16 cellular contexts compared by ENCODE assay signal in the genomic region with DNA sequence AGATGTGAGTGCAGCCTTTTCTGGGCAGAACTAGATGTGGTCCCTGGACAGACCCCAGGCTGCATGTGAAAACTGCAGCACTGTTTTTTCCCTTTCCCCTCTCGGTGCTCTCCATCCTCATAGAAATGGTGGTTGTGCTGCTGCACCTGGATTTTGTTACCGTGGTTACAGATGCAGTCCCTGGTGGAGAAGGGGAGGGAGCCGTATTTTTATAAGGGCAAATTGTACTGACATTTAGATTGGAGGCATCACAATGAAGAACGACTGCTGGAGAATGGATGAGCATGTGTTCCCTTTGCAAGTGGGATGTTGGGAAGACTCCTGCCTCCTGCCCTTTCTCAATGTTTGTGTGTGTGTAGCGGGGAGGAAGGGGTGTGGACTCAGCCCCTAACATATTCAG.
DNase-seq lines count a peak whose midpoint lies in the region; ATAC-seq lines count a peak whose summit lies in the region.
"Had no signal": no experiment of that assay in that cellular context is flagged by ENCODE, and none has a peak within 500 bp of the region (broad histone marks: within the 10 kb centered on the region; RNA-seq: fewer than 3 reads in every experiment).

No MANE protein-coding gene starts in this region.

- no peak overlapping the region for H3K27ac Mint-ChIP-seq in activated naive CD4-positive, alpha-beta T cell treated with anti-CD3 and anti-CD28 coated beads, Interleukin-2, amount 50 U/mL, for 72 hours
- H3K27ac Mint-ChIP-seq: CD8-positive, alpha-beta memory T cell had no signal

- no peaks in the 10 kb centered on the region for H3K9me3 Mint-ChIP-seq in activated naive CD4-positive, alpha-beta T cell treated with anti-CD3 and anti-CD28 coated beads, Interleukin-2, amount 50 U/mL, for 72 hours

- no peak for ATAC-seq in activated naive CD4-positive, alpha-beta T cell treated with anti-CD3 and anti-CD28 coated beads, Interleukin-2, amount 50 U/mL, for 72 hours
- ATAC-seq: HCT116 had no signal

- DNase-seq in DMS53 (lab: John Stamatoyannopoulos, UW) (peak; percentile 4), DMS53 treated with DMSO at 0.1 percent for 48 hours (lab: John Stamatoyannopoulos, UW; ENCODE audit: unreplicated experiment) (no peak), NCI-H345 (lab: John Stamatoyannopoulos, UW) (peak; percentile 25), NCI-H345 treated with DMSO at 0.1 percent for 48 hours (lab: John Stamatoyannopoulos, UW; ENCODE audit: unreplicated experiment) (no peak), NCI-H2227 treated with DMSO at 0.1 percent for 48 hours (lab: John Stamatoyannopoulos, UW) (peak; percentile 52), substantia nigra (lab: John Stamatoyannopoulos, UW) (no peak)
- DNase-seq in activated CD4-positive, alpha-beta T cell treated with anti-CD3 and anti-CD28 coated beads, Interleukin-2, amount 50 U/mL, for 48 hours, result no peak
- DNase-seq in activated naive CD4-positive, alpha-beta T cell treated with anti-CD3 and anti-CD28 coated beads, Interleukin-2, amount 50 U/mL, for 72 hours (ENCODE audit: low spot score in 2 of 2), result no peak
- DNase-seq: Caco-2; CD8-positive, alpha-beta memory T cell; EL; GM23248 had no signal

- H3K27ac ChIP-seq in substantia nigra (ENCODE audit: low read depth, low read length, poor library complexity, severe bottlenecking), result no peak overlapping the region
- H3K27ac ChIP-seq: 22Rv1, BLaER1, GM23248, HL-60 had no signal

- no peaks in the 10 kb centered on the region for H3K36me3 Mint-ChIP-seq in activated naive CD4-positive, alpha-beta T cell treated with anti-CD3 and anti-CD28 coated beads, Interleukin-2, amount 50 U/mL, for 72 hours
- H3K36me3 Mint-ChIP-seq: CD8-positive, alpha-beta memory T cell had no signal

Comparison
In these comparisons a context has a peak if more than half of its experiments do, and no peak if none do; other contexts are left out.
1. DNase-seq: peak in DMS53 (single experiment), NCI-H345 (single experiment) and NCI-H2227 treated with DMSO at 0.1 percent for 48 hours (single experiment); none in DMS53 treated with DMSO at 0.1 percent for 48 hours (single experiment), NCI-H345 treated with DMSO at 0.1 percent for 48 hours (single experiment), substantia nigra (0 of 49), activated CD4-positive, alpha-beta T cell treated with anti-CD3 and anti-CD28 coated beads, Interleukin-2, amount 50 U/mL, for 48 hours (0 of 2) and activated naive CD4-positive, alpha-beta T cell treated with anti-CD3 and anti-CD28 coated beads, Interleukin-2, amount 50 U/mL, for 72 hours (0 of 2).